ENCODE assay signal across 19 cellular contexts in the genomic region with DNA sequence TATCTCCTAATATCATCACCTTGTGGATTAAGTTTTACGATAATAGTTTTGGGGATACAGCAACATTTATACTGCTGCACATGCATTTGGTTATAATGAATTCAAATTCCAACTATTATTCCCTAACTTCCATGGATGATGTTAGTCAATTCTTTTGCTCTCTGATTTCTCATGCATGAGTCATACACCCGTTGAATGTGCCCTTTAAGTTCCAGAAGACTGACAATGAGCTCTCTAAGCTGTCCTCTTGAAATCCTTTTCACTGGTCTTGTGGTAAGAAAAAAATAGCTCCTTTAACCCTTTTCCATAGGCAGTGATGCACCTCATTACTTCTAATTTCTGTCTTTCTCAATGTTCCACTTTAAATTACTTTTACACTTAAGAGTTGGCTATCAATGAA.
"Had no signal": no experiment of that assay in that cellular context is flagged by ENCODE, and none has a peak within 500 bp of the region (broad histone marks: within the 10 kb centered on the region; RNA-seq: fewer than 3 reads in every experiment).

No MANE protein-coding gene starts in this region.

- H3K27ac ChIP-seq: dorsolateral prefrontal cortex, esophagus muscularis mucosa, pancreas, skin epidermis had no signal

- ATAC-seq: activated CD4-positive, CD25-positive, alpha-beta regulatory T cell treated with anti-CD3 and anti-CD28 coated beads, Interleukin-2, amount 50 U/mL, for 24 hours; activated CD8-positive, alpha-beta memory T cell treated with anti-CD3 and anti-CD28 coated beads, Interleukin-2, amount 10 ng/mL, durations not matched to agents 7 days and 5 days; left lobe of liver; pancreas; stimulated activated naive CD8-positive, alpha-beta T cell treated with anti-CD3 and anti-CD28 coated beads, Interleukin-15, amount 100 ng/mL, for 72 hours had no signal

- H3K27me3 Mint-ChIP-seq: activated CD8-positive, alpha-beta memory T cell treated with anti-CD3 and anti-CD28 coated beads, Interleukin-2, amount 10 ng/mL, durations not matched to agents 7 days and 5 days; activated naive CD8-positive, alpha-beta T cell; memory B cell; stimulated activated naive CD8-positive, alpha-beta T cell treated with anti-CD3 and anti-CD28 coated beads, Interleukin-15, amount 100 ng/mL, for 72 hours had no signal

- DNase-seq: activated CD4-positive, alpha-beta T cell treated with anti-CD3 and anti-CD28 coated beads, Interleukin-2, amount 50 U/mL, for 4 hours; activated CD8-positive, alpha-beta memory T cell treated with anti-CD3 and anti-CD28 coated beads, Interleukin-2, amount 10 ng/mL, durations not matched to agents 7 days and 5 days; activated effector memory CD4-positive, alpha-beta T cell treated with anti-CD3 and anti-CD28 coated beads, Interleukin-2, amount 50 U/mL, for 16 hours; activated T-cell treated with anti-CD3 and anti-CD28 coated beads, Interleukin-2, amount 50 U/mL, for 24 hours; amygdala; dorsolateral prefrontal cortex; foreskin fibroblast; head of caudate nucleus; pancreas; stimulated activated CD4-positive, alpha-beta T cell treated with anti-CD3 and anti-CD28 coated beads, Interleukin-4, amount 100 ng/mL, for 4 hours; stimulated activated naive CD8-positive, alpha-beta T cell treated with anti-CD3 and anti-CD28 coated beads, Interleukin-15, amount 100 ng/mL, for 72 hours; T-helper 2 cell had no signal

- H3K9me3 ChIP-seq: esophagus muscularis mucosa, pancreas had no signal

- H3K9me3 Mint-ChIP-seq: activated T-cell treated with anti-CD3 and anti-CD28 coated beads, Interleukin-2, amount 50 U/mL, for 24 hours; stimulated activated naive CD8-positive, alpha-beta T cell treated with anti-CD3 and anti-CD28 coated beads, Interleukin-15, amount 100 ng/mL, for 72 hours had no signal

- H3K36me3 Mint-ChIP-seq: activated CD8-positive, alpha-beta memory T cell treated with anti-CD3 and anti-CD28 coated beads, Interleukin-2, amount 10 ng/mL, durations not matched to agents 7 days and 5 days; activated naive CD8-positive, alpha-beta T cell; memory B cell had no signal

- FAIRE-seq: islet of Langerhans had no signal

- H3K4me3 ChIP-seq: dorsolateral prefrontal cortex, esophagus muscularis mucosa, pancreas, skin epidermis had no signal

- H3K27ac Mint-ChIP-seq: activated CD8-positive, alpha-beta memory T cell treated with anti-CD3 and anti-CD28 coated beads, Interleukin-2, amount 10 ng/mL, durations not matched to agents 7 days and 5 days; activated naive CD8-positive, alpha-beta T cell; activated T-cell treated with anti-CD3 and anti-CD28 coated beads, Interleukin-2, amount 50 U/mL, for 24 hours; memory B cell; stimulated activated naive CD8-positive, alpha-beta T cell treated with anti-CD3 and anti-CD28 coated beads, Interleukin-15, amount 100 ng/mL, for 72 hours had no signal

- H3K4me3 Mint-ChIP-seq: activated CD8-positive, alpha-beta memory T cell treated with anti-CD3 and anti-CD28 coated beads, Interleukin-2, amount 10 ng/mL, durations not matched to agents 7 days and 5 days; activated naive CD8-positive, alpha-beta T cell; activated T-cell treated with anti-CD3 and anti-CD28 coated beads, Interleukin-2, amount 50 U/mL, for 24 hours; memory B cell; stimulated activated naive CD8-positive, alpha-beta T cell treated with anti-CD3 and anti-CD28 coated beads, Interleukin-15, amount 100 ng/mL, for 72 hours had no signal

- H3K27me3 ChIP-seq: esophagus muscularis mucosa, pancreas had no signal

- H3K36me3 ChIP-seq: esophagus muscularis mucosa, pancreas had no signal

- H3K4me1 ChIP-seq: esophagus muscularis mucosa, pancreas had no signal

- H3K4me1 Mint-ChIP-seq: activated CD8-positive, alpha-beta memory T cell treated with anti-CD3 and anti-CD28 coated beads, Interleukin-2, amount 10 ng/mL, durations not matched to agents 7 days and 5 days; memory B cell; stimulated activated naive CD8-positive, alpha-beta T cell treated with anti-CD3 and anti-CD28 coated beads, Interleukin-15, amount 100 ng/mL, for 72 hours had no signal
